ENCODE assay signal across 13 cellular contexts in genomic region chr4:102616661-102617060, GRCh38.
DNase-seq lines count a peak whose midpoint lies in the region; ATAC-seq and TF ChIP-seq lines count a peak whose summit lies in the region.
"Had no signal": no experiment of that assay in that cellular context is flagged by ENCODE, and none has a peak within 500 bp of the region (broad histone marks: within the 10 kb centered on the region; RNA-seq: fewer than 3 reads in every experiment).

No MANE protein-coding gene starts in this region.

- POLR2A ChIA-PET in SK-N-SH (lab: Yijun Ruan, JAX), result no interaction called here

- H3K4me3 ChIP-seq in GM23338 (no peak overlapping the region), SK-N-SH (ENCODE audit: low read depth in 2 of 2, low read length in 1 of 2) (no peak overlapping the region)
- H3K4me3 ChIP-seq: mucosa of descending colon, right lobe of liver had no signal

- H3K27me3 ChIP-seq in GM23338 (ENCODE audit: insufficient read depth), result no peaks in the 10 kb centered on the region
- H3K27me3 ChIP-seq in SK-N-SH (ENCODE audit: insufficient read depth), result no peaks in the 10 kb centered on the region
- H3K27me3 ChIP-seq: right lobe of liver had no signal

- H3K4me2 ChIP-seq in GM23338, result peak overlapping the region; percentile 49
- H3K4me2 ChIP-seq in SK-N-SH, result no peak overlapping the region

- H3K27ac Mint-ChIP-seq in GM23338 (peak overlapping the region; percentile 31), endothelial cell (ENCODE audit: unreplicated experiment) (peak overlapping the region; percentile 80), chondrocyte (ENCODE audit: unreplicated experiment) (no peak overlapping the region)
- H3K27ac Mint-ChIP-seq: brain had no signal

- ATAC-seq in GM23338, result peak; percentile 64
- ATAC-seq: mucosa of descending colon, right lobe of liver had no signal

- H3K27me3 Mint-ChIP-seq in GM23338 (ENCODE audit: insufficient read depth, low read depth, poor library complexity) (peaks cover 2% of the 10 kb centered on the region), endothelial cell (ENCODE audit: unreplicated experiment) (peaks cover 7% of the 10 kb centered on the region), chondrocyte (ENCODE audit: low read depth) (no peaks in the 10 kb centered on the region)

- H3K36me3 ChIP-seq in GM23338 (ENCODE audit: insufficient read depth), result no peaks in the 10 kb centered on the region
- peaks cover 3 to 55% of the 10 kb centered on the region in 2 experiments for H3K36me3 ChIP-seq in SK-N-SH (replicated peaks in 1 of 2; ENCODE audit: control insufficient read depth in 1 of 2, insufficient read depth in 2 of 2, low read length in 1 of 2)

- H4K20me1 ChIP-seq in GM23338 (replicated peaks; ENCODE audit: insufficient read depth), result no peaks in the 10 kb centered on the region
- H4K20me1 ChIP-seq in SK-N-SH (ENCODE audit: insufficient read depth), result no peaks in the 10 kb centered on the region

- no peak; the same call in 1 of the 2 replicates for TF ChIP-seq RAD21 in SK-N-SH (IDR thresholded peaks at IDR 0.05; ENCODE audit: low read length)

- TF ChIP-seq CTCF in GM23338 (conservative IDR thresholded peaks at IDR 0.05; ENCODE audit: low read depth in 2 of 2) (0 out of 4 replicates have a peak, but pooled peaks of 1 of the 2 experiments have one; percentile 19), SK-N-SH (IDR thresholded peaks at IDR 0.05) (no peak), endothelial cell (IDR thresholded peaks at IDR 0.05; ENCODE audit: unreplicated experiment) (no peak), chondrocyte (IDR thresholded peaks at IDR 0.05) (no peak)

- no peaks in the 10 kb centered on the region for H3F3A ChIP-seq in GM23338 (replicated peaks; ENCODE audit: low read depth)
- H3F3A ChIP-seq in SK-N-SH (replicated peaks; ENCODE audit: insufficient read depth), result peaks cover 11% of the 10 kb centered on the region

- no peak overlapping the region for H3K9ac ChIP-seq in SK-N-SH

- H3K27ac ChIP-seq in GM23338 (ENCODE audit: low read depth) (peak overlapping the region; percentile 79), SK-N-SH (ENCODE audit: low read depth in 2 of 2, low read length in 1 of 2) (peak overlapping the region in 1 of 2 experiments; percentile 14; a peak in 2 of 4 replicates)
- H3K27ac ChIP-seq: right lobe of liver had no signal

- H3K4me1 ChIP-seq in GM23338 (ENCODE audit: insufficient read depth) (peaks cover 21% of the 10 kb centered on the region), SK-N-SH (ENCODE audit: control insufficient read depth in 1 of 2, insufficient read depth in 2 of 2, low read depth in 1 of 2, low read length in 1 of 2) (peaks cover 0 to 8% of the 10 kb centered on the region in 2 experiments; a peak in 2 of 4 replicates)

- peak; percentile 86 for DNase-seq in COLO668 (lab: John Stamatoyannopoulos, UW; ENCODE audit: unreplicated experiment)
- DNase-seq in GM23338 (ENCODE audit: low spot score), result peak; percentile 77
- peak; percentile 69 for DNase-seq in SK-N-SH
- DNase-seq in endothelial cell (ENCODE audit: low spot score), result no peak
- no peak for DNase-seq in SW480 (ENCODE audit: low spot score)
- no peak for DNase-seq in chondrocyte (ENCODE audit: low spot score)
- DNase-seq in UCSD-AML1 (lab: John Stamatoyannopoulos, UW; ENCODE audit: unreplicated experiment), result no peak
- no peak for DNase-seq in amygdala (lab: John Stamatoyannopoulos, UW)
- DNase-seq: Calu3, NCI-H524, right lobe of liver had no signal

- H3K9me3 Mint-ChIP-seq in GM23338 (no peaks in the 10 kb centered on the region), endothelial cell (ENCODE audit: unreplicated experiment) (no peaks in the 10 kb centered on the region), chondrocyte (ENCODE audit: low read depth) (no peaks in the 10 kb centered on the region)
- H3K9me3 Mint-ChIP-seq: brain had no signal

- no peak for TF ChIP-seq EP300 in SK-N-SH (IDR thresholded peaks at IDR 0.05; ENCODE audit: borderline replicate concordance in 1 of 2, low read depth in 1 of 2, low read length in 1 of 2)

- WGBS in SK-N-SH (ENCODE audit: low lambda C conversion rate), result 66% methylated on average over 8 of the region's 8 CpGs

- CTCF ChIA-PET in SK-N-SH (lab: Yijun Ruan, JAX), result interaction anchor here (0.8 to 1.7 kb wide), 2 partner anchors 11 to 393 kb away, joined by 4 read pairs; no protein-coding TSS in a partner anchor

- H3K9me3 ChIP-seq in SK-N-SH, result no peaks in the 10 kb centered on the region
- H3K9me3 ChIP-seq: mucosa of descending colon, right lobe of liver had no signal

- H3K4me3 Mint-ChIP-seq in GM23338, result no peak overlapping the region
- peak overlapping the region; percentile 9 for H3K4me3 Mint-ChIP-seq in endothelial cell (ENCODE audit: unreplicated experiment)
- H3K4me3 Mint-ChIP-seq in chondrocyte (ENCODE audit: unreplicated experiment), result no peak overlapping the region
- H3K4me3 Mint-ChIP-seq: brain had no signal

- H3K79me2 ChIP-seq in GM23338 (replicated peaks; ENCODE audit: insufficient read depth), result no peaks in the 10 kb centered on the region
- no peaks in the 10 kb centered on the region for H3K79me2 ChIP-seq in SK-N-SH (ENCODE audit: insufficient read depth)

- H3K36me3 Mint-ChIP-seq in GM23338 (ENCODE audit: low read depth), result peaks cover 6% of the 10 kb centered on the region; the same call in 2 of the 3 replicates
- peaks cover 46% of the 10 kb centered on the region for H3K36me3 Mint-ChIP-seq in endothelial cell (ENCODE audit: low read depth, unreplicated experiment)
- peaks cover 32% of the 10 kb centered on the region for H3K36me3 Mint-ChIP-seq in chondrocyte (ENCODE audit: low read depth)

- H3K4me1 Mint-ChIP-seq in GM23338, result peaks cover 39% of the 10 kb centered on the region
- H3K4me1 Mint-ChIP-seq in endothelial cell (ENCODE audit: unreplicated experiment), result peaks cover 45% of the 10 kb centered on the region
- H3K4me1 Mint-ChIP-seq in chondrocyte (ENCODE audit: low read depth), result peaks cover 20% of the 10 kb centered on the region

- H2AFZ ChIP-seq in GM23338, result no peak overlapping the region
- H2AFZ ChIP-seq in SK-N-SH (ENCODE audit: low read depth), result no peak overlapping the region

- 0 out of 2 replicates have a peak, but pooled peaks cover 4% of the 10 kb centered on the region for H3K9me2 ChIP-seq in GM23338 (ENCODE audit: insufficient read depth)
- H3K9me2 ChIP-seq in SK-N-SH, result no peaks in the 10 kb centered on the region

TF ChIP-seq in GM23338, 12 proteins besides CTCF, POLR2A, EP300 and RAD21 (continues in another document):
- no peak for TF ChIP-seq EZH2phosphoT487 (IDR thresholded peaks at IDR 0.05; ENCODE audit: unreplicated experiment)
- no peak for TF ChIP-seq CREB1 (CRISPR knock-in tag; IDR thresholded peaks at IDR 0.05; ENCODE audit: low read depth)
- TF ChIP-seq, protein P1, sequence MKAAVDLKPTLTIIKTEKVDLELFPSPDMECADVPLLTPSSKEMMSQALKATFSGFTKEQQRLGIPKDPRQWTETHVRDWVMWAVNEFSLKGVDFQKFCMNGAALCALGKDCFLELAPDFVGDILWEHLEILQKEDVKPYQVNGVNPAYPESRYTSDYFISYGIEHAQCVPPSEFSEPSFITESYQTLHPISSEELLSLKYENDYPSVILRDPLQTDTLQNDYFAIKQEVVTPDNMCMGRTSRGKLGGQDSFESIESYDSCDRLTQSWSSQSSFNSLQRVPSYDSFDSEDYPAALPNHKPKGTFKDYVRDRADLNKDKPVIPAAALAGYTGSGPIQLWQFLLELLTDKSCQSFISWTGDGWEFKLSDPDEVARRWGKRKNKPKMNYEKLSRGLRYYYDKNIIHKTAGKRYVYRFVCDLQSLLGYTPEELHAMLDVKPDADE (IDR thresholded peaks at IDR 0.05), result no peak
- TF ChIP-seq STAT1 (IDR thresholded peaks at IDR 0.05; ENCODE audit: unreplicated experiment), result no peak

TF ChIP-seq in SK-N-SH, 30 proteins besides CTCF, POLR2A, EP300 and RAD21:
- peak; percentile 52 for TF ChIP-seq RCOR1 (IDR thresholded peaks at IDR 0.05; ENCODE audit: low read length)
- no peak for TF ChIP-seq TEAD4 (IDR thresholded peaks at IDR 0.05; ENCODE audit: borderline replicate concordance, insufficient read depth)
- TF ChIP-seq, protein P2, sequence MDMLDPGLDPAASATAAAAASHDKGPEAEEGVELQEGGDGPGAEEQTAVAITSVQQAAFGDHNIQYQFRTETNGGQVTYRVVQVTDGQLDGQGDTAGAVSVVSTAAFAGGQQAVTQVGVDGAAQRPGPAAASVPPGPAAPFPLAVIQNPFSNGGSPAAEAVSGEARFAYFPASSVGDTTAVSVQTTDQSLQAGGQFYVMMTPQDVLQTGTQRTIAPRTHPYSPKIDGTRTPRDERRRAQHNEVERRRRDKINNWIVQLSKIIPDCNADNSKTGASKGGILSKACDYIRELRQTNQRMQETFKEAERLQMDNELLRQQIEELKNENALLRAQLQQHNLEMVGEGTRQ (IDR thresholded peaks at IDR 0.05; ENCODE audit: borderline replicate concordance, low read depth, low read length), result no peak
- no peak for TF ChIP-seq ELF1 (IDR thresholded peaks at IDR 0.05)
- peak; percentile 68 for TF ChIP-seq GATA2 (CRISPR knock-in tag; IDR thresholded peaks at IDR 0.05)
- no peak for TF ChIP-seq RXRA (IDR thresholded peaks at IDR 0.05; ENCODE audit: borderline replicate concordance, low read depth)
- no peak for TF ChIP-seq JUND (IDR thresholded peaks at IDR 0.05)
- no peak for TF ChIP-seq RFX5 (IDR thresholded peaks at IDR 0.05; ENCODE audit: low read length)
- TF ChIP-seq, protein P3, sequence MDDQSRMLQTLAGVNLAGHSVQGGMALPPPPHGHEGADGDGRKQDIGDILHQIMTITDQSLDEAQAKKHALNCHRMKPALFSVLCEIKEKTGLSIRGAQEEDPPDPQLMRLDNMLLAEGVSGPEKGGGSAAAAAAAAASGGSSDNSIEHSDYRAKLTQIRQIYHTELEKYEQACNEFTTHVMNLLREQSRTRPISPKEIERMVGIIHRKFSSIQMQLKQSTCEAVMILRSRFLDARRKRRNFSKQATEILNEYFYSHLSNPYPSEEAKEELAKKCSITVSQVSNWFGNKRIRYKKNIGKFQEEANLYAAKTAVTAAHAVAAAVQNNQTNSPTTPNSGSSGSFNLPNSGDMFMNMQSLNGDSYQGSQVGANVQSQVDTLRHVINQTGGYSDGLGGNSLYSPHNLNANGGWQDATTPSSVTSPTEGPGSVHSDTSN (IDR thresholded peaks at IDR 0.05), result no peak
- no peak for TF ChIP-seq TAF1 (IDR thresholded peaks at IDR 0.05; ENCODE audit: borderline replicate concordance, low read depth, low read length)
- TF ChIP-seq POLR2AphosphoS5 (IDR thresholded peaks at IDR 0.05; ENCODE audit: low read depth, low read length), result no peak
- no peak for TF ChIP-seq MAX (IDR thresholded peaks at IDR 0.05; ENCODE audit: low read depth)
- no peak for TF ChIP-seq GABPA (IDR thresholded peaks at IDR 0.05; ENCODE audit: low read depth)
TF ChIP-seq in SK-N-SH: peak in this region for 2.

Comparison
In these comparisons a context has a peak if more than half of its experiments do, and no peak if none do; other contexts are left out.
1. DNase-seq: peak in COLO668 (single experiment), GM23338 (single experiment) and SK-N-SH (single experiment); none in endothelial cell (single experiment), SW480 (single experiment), chondrocyte (single experiment), UCSD-AML1 (single experiment) and amygdala (0 of 56).